1 cellular context compared by ENCODE assay signal in genomic region chr7:73536479-73536878, GRCh38.
TF ChIP-seq lines count a peak whose summit lies in the region.

No MANE protein-coding gene starts in this region.

TF ChIP-seq in endothelial cell of umbilical vein, 7 proteins besides CTCF, POLR2A, EP300 and RAD21:
- TF ChIP-seq POLR2AphosphoS5 (IDR thresholded peaks at IDR 0.05; ENCODE audit: insufficient read depth, low read depth, low read length) (no peak), GATA2 (IDR thresholded peaks at IDR 0.05; ENCODE audit: insufficient read depth, insufficient read length, low read depth, low read length) (no peak), EZH2 (IDR thresholded peaks at IDR 0.05; ENCODE audit: borderline replicate concordance, low read depth, low read length, severe bottlenecking) (no peak), FOS (IDR thresholded peaks at IDR 0.05; ENCODE audit: borderline replicate concordance, insufficient read depth, low read length) (no peak), MYC (IDR thresholded peaks at IDR 0.05; ENCODE audit: low read depth, low read length) (no peak), JUN (IDR thresholded peaks at IDR 0.05; ENCODE audit: borderline replicate concordance, insufficient read depth, insufficient read length, low read depth) (no peak), MAX (IDR thresholded peaks at IDR 0.05; ENCODE audit: insufficient read depth, insufficient read length) (no peak)
